ENCODE assay signal across 8 cellular contexts in the genomic region with DNA sequence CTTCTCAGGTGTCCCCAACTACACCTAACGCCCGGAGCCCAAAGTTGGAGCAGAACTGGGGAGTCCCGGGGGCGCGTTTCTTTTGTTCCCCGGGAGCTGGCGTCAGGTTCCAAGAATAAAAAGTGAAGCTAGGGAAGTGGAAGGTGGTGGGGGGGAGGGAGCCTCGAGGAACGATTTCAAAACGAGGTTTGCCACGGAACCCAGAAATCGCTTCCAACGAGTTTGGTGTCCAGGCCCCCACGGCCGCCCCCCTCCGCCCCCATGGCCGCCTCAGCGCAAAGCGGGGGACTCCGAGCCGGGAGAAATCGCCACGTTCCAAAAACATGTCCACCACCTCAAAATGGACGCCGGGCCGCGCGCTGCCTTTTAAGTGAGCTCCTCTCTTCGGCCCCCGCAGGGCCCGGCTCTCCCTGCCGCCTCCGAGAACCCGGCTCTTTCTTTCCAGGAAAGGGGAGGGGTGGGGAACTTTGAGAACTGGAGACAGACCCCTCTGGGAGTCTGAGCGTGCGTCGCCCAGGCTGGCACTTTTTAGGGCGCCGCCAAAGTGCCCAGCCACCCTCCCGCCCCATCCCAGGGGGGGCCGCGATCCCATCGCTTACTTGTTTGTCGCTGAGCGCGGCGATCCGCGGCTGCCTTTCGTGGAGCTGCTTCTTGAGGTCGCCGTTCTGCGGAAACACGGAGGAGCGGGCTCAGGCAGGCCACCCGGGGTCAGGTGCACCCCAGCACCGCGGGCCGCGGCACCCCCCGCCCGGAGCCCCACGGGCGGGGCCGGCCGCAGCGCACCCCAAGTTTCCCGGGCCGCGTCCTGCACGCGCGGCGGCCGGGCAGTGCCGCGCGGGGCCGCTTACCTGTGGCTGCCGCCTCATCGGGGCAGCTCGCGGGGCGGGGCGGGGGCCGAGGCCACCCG.
DNase-seq lines count a peak whose midpoint lies in the region; ATAC-seq and TF ChIP-seq lines count a peak whose summit lies in the region.

No MANE protein-coding gene starts in this region.

- peaks cover 72% of the 10 kb centered on the region for H3K27me3 Mint-ChIP-seq in stimulated activated memory B cell treated with anti-CD40 and anti-IgM and Interleukin-4, amounts not matched to agents 10 μg/mL and 1 μg/mL and 100 μg/mL, for 72 hours

- H3K9me3 Mint-ChIP-seq in stimulated activated memory B cell treated with anti-CD40 and anti-IgM and Interleukin-4, amounts not matched to agents 10 μg/mL and 1 μg/mL and 100 μg/mL, for 72 hours: no peaks in the 10 kb centered on the region

- peak overlapping the region; percentile 31 for H3K4me3 Mint-ChIP-seq in stimulated activated memory B cell treated with anti-CD40 and anti-IgM and Interleukin-4, amounts not matched to agents 10 μg/mL and 1 μg/mL and 100 μg/mL, for 72 hours

- no peaks in the 10 kb centered on the region for H3K36me3 Mint-ChIP-seq in stimulated activated memory B cell treated with anti-CD40 and anti-IgM and Interleukin-4, amounts not matched to agents 10 μg/mL and 1 μg/mL and 100 μg/mL, for 72 hours

- 0 out of 3 replicates have a peak, but pooled peaks have one; percentile 13 for ATAC-seq in SK-N-SH treated with all-trans-retinoic acid at 6 μM for 48 hours
- ATAC-seq in stimulated activated memory B cell treated with anti-CD40 and anti-IgM and Interleukin-4, amounts not matched to agents 10 μg/mL and 1 μg/mL and 100 μg/mL, for 72 hours: no peak
- ATAC-seq in GM18502 (IDR thresholded peaks at IDR 0.05; ENCODE audit: poor library complexity, unreplicated experiment): no peak
- no peak for ATAC-seq in GM19324 (IDR thresholded peaks at IDR 0.05; ENCODE audit: low FRiP score, unreplicated experiment)

- H3K27ac Mint-ChIP-seq in stimulated activated memory B cell treated with anti-CD40 and anti-IgM and Interleukin-4, amounts not matched to agents 10 μg/mL and 1 μg/mL and 100 μg/mL, for 72 hours: no peak overlapping the region

- intact Hi-C loops in head of caudate nucleus (cut with DNase I): no loop called here

- DNase-seq in DMS 273 (lab: John Stamatoyannopoulos, UW; ENCODE audit: unreplicated experiment) (peak; percentile 65), DMS 273 treated with DMSO at 0.1 percent for 48 hours (lab: John Stamatoyannopoulos, UW) (no peak), head of caudate nucleus (peak in 35 of 42 donors; percentile 14 to 64 (median 38)), hepatic stellate cell (ENCODE audit: low spot score) (no peak)

- peaks cover 18% of the 10 kb centered on the region for H3K4me1 Mint-ChIP-seq in stimulated activated memory B cell treated with anti-CD40 and anti-IgM and Interleukin-4, amounts not matched to agents 10 μg/mL and 1 μg/mL and 100 μg/mL, for 72 hours

TF ChIP-seq in SK-N-SH treated with all-trans-retinoic acid at 6 μM for 48 hours, 23 proteins besides CTCF, POLR2A, EP300 and RAD21:
- no peak for TF ChIP-seq GLIS3 (CRISPR knock-in tag; IDR thresholded peaks at IDR 0.05)
- TF ChIP-seq, protein P1, sequence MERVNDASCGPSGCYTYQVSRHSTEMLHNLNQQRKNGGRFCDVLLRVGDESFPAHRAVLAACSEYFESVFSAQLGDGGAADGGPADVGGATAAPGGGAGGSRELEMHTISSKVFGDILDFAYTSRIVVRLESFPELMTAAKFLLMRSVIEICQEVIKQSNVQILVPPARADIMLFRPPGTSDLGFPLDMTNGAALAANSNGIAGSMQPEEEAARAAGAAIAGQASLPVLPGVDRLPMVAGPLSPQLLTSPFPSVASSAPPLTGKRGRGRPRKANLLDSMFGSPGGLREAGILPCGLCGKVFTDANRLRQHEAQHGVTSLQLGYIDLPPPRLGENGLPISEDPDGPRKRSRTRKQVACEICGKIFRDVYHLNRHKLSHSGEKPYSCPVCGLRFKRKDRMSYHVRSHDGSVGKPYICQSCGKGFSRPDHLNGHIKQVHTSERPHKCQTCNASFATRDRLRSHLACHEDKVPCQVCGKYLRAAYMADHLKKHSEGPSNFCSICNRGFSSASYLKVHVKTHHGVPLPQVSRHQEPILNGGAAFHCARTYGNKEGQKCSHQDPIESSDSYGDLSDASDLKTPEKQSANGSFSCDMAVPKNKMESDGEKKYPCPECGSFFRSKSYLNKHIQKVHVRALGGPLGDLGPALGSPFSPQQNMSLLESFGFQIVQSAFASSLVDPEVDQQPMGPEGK (CRISPR knock-in tag; IDR thresholded peaks at IDR 0.05; ENCODE audit: borderline replicate concordance): peak; percentile 89; the same call in 1 of the 2 replicates

Comparison
In these comparisons a context has a peak if more than half of its experiments do, and no peak if none do; other contexts are left out.
1. DNase-seq: peak in DMS 273 (single experiment) and head of caudate nucleus (35 of 42); none in DMS 273 treated with DMSO at 0.1 percent for 48 hours (single experiment) and hepatic stellate cell (single experiment).